Comparison of ENCODE assay signal across 10 cellular contexts in the genomic region with DNA sequence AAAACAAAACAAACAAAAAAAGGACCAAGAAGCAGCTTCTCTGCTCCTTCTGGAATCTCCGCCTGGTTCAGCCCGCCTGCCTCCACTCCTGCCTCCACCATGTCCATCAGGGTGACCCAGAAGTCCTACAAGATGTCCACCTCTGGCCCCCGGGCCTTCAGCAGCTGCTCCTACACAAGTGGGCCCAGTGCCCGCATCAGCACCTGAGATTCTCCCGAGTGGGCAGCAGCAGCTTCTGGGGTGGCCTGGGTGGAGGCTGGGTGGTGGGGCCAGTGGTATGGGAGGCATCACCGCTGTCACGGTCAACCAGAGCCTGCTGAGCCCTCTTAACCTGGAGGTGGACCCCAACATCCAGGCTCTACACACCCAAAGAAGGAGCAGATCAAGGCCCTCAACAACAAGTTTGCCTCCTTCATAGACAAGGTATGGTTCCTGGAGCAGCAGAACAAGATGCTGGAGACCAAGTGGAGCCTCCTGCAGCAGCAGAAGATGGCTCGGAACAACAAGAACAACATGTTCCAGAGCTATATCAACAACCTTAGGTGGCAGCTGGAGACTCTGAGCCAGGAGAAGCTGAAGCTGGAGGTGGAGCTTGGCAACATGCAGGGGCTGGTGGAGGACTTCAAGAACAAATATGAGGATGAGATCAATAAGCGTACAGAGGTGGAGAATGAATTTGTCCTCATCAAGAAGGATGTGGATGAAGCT. TPM values are rescaled to one million over a fixed set of nuclear protein-coding genes. Genes with fewer than 3 reads are reported as not detected.
A peak's percentile ranks its signal among the peaks of the same experiment; 100 is the strongest.
DNase-seq lines count a peak whose midpoint lies in the region; ATAC-seq and TF ChIP-seq lines count a peak whose summit lies in the region.
"Not testable (repeated sequence)": the region's sequence is repeated elsewhere in the genome, so short reads cannot be mapped to it uniquely, and the experiment has no call there.
"Had no signal": no experiment of that assay in that cellular context is flagged by ENCODE, and none has a peak within 500 bp of the region (broad histone marks: within the 10 kb centered on the region; RNA-seq: fewer than 3 reads in every experiment).

No MANE protein-coding gene starts in this region.

- peak overlapping the region; percentile 43; the same call in 1 of the 2 replicates for H2AK5ac ChIP-seq in IMR-90 (ENCODE audit: low read depth, low read length)

- not testable (repeated sequence) for H3K9me3 ChIP-seq in IMR-90 (ENCODE audit: control insufficient read depth, insufficient read depth, low read length)

- H2AFZ ChIP-seq in IMR-90 (replicated peaks; ENCODE audit: low read length, poor library complexity): not testable (repeated sequence)

- H3K4ac ChIP-seq in IMR-90 (ENCODE audit: low read depth, low read length): not testable (repeated sequence)

- H3K36me3 ChIP-seq in IMR-90 (ENCODE audit: control insufficient read depth, insufficient read depth, low read length): not testable (repeated sequence)

- in situ Hi-C loops in IMR-90 (cut with MboI; ENCODE audit: low sequenced_read_pairs): not testable (repeated sequence)

- H2BK20ac ChIP-seq in IMR-90 (ENCODE audit: low read depth, low read length): not testable (repeated sequence)

- H2BK120ac ChIP-seq in IMR-90 (ENCODE audit: low read depth, low read length): peak overlapping the region; percentile 32; the same call in 1 of the 2 replicates

- CTCF ChIA-PET in IMR-90 (lab: Yijun Ruan, JAX): interaction anchor here (0.7 to 1.0 kb wide), 2 partner anchors 9 to 582 kb away, joined by 3 read pairs; no protein-coding TSS in a partner anchor

- TF ChIP-seq POLR2A in IMR-90 (IDR thresholded peaks at IDR 0.05; ENCODE audit: low read depth, low read length): not testable (repeated sequence)

- H3K4me2 ChIP-seq in IMR-90 (ENCODE audit: low read depth, low read length): not testable (repeated sequence)

- H4K5ac ChIP-seq in IMR-90 (ENCODE audit: low read depth, low read length): not testable (repeated sequence)

- not testable (repeated sequence) for H4K91ac ChIP-seq in IMR-90 (ENCODE audit: insufficient read depth, low read depth, low read length)

- not testable (repeated sequence) for ATAC-seq in IMR-90 (ENCODE audit: low read depth); Right ventricle myocardium inferior

- DNase-seq in IMR-90; caudate nucleus (lab: John Stamatoyannopoulos, UW); dorsolateral prefrontal cortex; osteocyte (ENCODE audit: extremely low spot score, unreplicated experiment): not testable (repeated sequence)
- peak; percentile 67 for DNase-seq in Right ventricle myocardium inferior (ENCODE audit: missing footprints)

- not testable (repeated sequence) for TF ChIP-seq CTCF in IMR-90 (conservative IDR thresholded peaks at IDR 0.05; ENCODE audit: low read depth, low read length); dorsolateral prefrontal cortex (IDR thresholded peaks at IDR 0.05 in 54 of 56, conservative IDR thresholded peaks at IDR 0.05 in 2 of 56; ENCODE audit: low read depth in 1 of 56, partially characterized antibody in 56 of 56); osteocyte (IDR thresholded peaks at IDR 0.05)

- H3K4me1 Mint-ChIP-seq in osteocyte (ENCODE audit: unreplicated experiment): peaks cover 60% of the 10 kb centered on the region

- H3K23ac ChIP-seq in IMR-90 (ENCODE audit: low read depth, low read length): not testable (repeated sequence)

- peaks cover 23% of the 10 kb centered on the region for H3K4me1 ChIP-seq in IMR-90 (ENCODE audit: control insufficient read depth, insufficient read depth, low read length)

- H3K4me3 Mint-ChIP-seq in osteocyte (ENCODE audit: unreplicated experiment): not testable (repeated sequence)

- dilution Hi-C loops in IMR-90 (cut with HindIII; ENCODE audit: low sequenced_read_pairs, unreplicated experiment): not testable (repeated sequence)

- H4K20me1 ChIP-seq in IMR-90 (ENCODE audit: insufficient read depth, low read length): not testable (repeated sequence)

- not testable (repeated sequence) for TF ChIP-seq RAD21 in IMR-90 (IDR thresholded peaks at IDR 0.05; ENCODE audit: low read length)

- peak overlapping the region in 1 of 2 experiments; percentile 18; a peak in 1 of 4 replicates for H4K8ac ChIP-seq in IMR-90 (ENCODE audit: low read depth in 2 of 2, low read length in 2 of 2)

- BruUV-seq in IMR-90 (replicated peaks; lab: Mats Ljungman, UMichigan): not testable (repeated sequence)

- peak overlapping the region; percentile 11 for H3K27ac Mint-ChIP-seq in osteocyte (ENCODE audit: unreplicated experiment)

- H3K79me1 ChIP-seq in IMR-90 (ENCODE audit: low read depth in 1 of 2, low read length in 2 of 2): peaks cover 3 to 22% of the 10 kb centered on the region in 2 experiments; a peak in 3 of 4 replicates

- not testable (repeated sequence) for H3K14ac ChIP-seq in IMR-90 (replicated peaks; ENCODE audit: low read depth, low read length)

- not testable (repeated sequence) for H3K18ac ChIP-seq in IMR-90 (ENCODE audit: low read depth, low read length)

- peak overlapping the region; percentile 45; the same call in 1 of the 3 replicates for H2BK15ac ChIP-seq in IMR-90 (ENCODE audit: low read depth, low read length)

- H3K4me3 ChIP-seq in IMR-90 (ENCODE audit: insufficient read depth, low read depth, low read length); dorsolateral prefrontal cortex: not testable (repeated sequence)

- H3K9me3 Mint-ChIP-seq in osteocyte (ENCODE audit: unreplicated experiment): not testable (repeated sequence)

- H3K9me1 ChIP-seq in IMR-90 (ENCODE audit: insufficient read depth, low read length): peaks cover 12% of the 10 kb centered on the region

- not testable (repeated sequence) for H2BK5ac ChIP-seq in IMR-90 (ENCODE audit: low read depth, low read length, poor library complexity, severe bottlenecking)

- H3K27me3 ChIP-seq in IMR-90 (ENCODE audit: control insufficient read depth, insufficient read depth, low read length); dorsolateral prefrontal cortex; layer of hippocampus (ENCODE audit: control insufficient read depth, insufficient read depth, low read length): not testable (repeated sequence)

- POLR2A ChIA-PET in IMR-90 (lab: Charles Lee; ENCODE audit: unreplicated experiment): not testable (repeated sequence)

- H3K27me3 Mint-ChIP-seq in osteocyte (ENCODE audit: unreplicated experiment): not testable (repeated sequence)

- intact Hi-C loops in IMR-90 (cut with micrococcal nuclease); dorsolateral prefrontal cortex (cut with DNase I); Right ventricle myocardium inferior (cut with DNase I): not testable (repeated sequence)

- H3K27ac ChIP-seq in IMR-90 (ENCODE audit: insufficient read depth, low read length): not testable (repeated sequence)
- H3K27ac ChIP-seq in caudate nucleus (ENCODE audit: low read depth, low read length) (peak overlapping the region; percentile 95), dorsolateral prefrontal cortex (peak overlapping the region in 58 of 59 donors; percentile 59 to 100 (median 99)), layer of hippocampus (ENCODE audit: low read depth, low read length) (peak overlapping the region; percentile 85), temporal lobe (ENCODE audit: low read depth, low read length) (peak overlapping the region; percentile 100)

- H2AK9ac ChIP-seq in IMR-90 (replicated peaks; ENCODE audit: low read depth, low read length, poor library complexity): not testable (repeated sequence)

- H3K56ac ChIP-seq in IMR-90 (ENCODE audit: extremely low read depth, insufficient read depth, low read length): not testable (repeated sequence)

- not testable (repeated sequence) for H3K9ac ChIP-seq in IMR-90 (ENCODE audit: low read depth, low read length)

- H3K36me3 Mint-ChIP-seq in osteocyte (ENCODE audit: unreplicated experiment): not testable (repeated sequence)

- WGBS in IMR-90 (ENCODE audit: extremely low coverage in 2 of 2, insufficient read length in 1 of 2), 2 experiments: 89% methylated on average over 1 of the region's 9 CpGs; no CpG with 5 or more reads in 1 of the 2 experiments

RNA-seq across cellular contexts. Expression of a gene that starts 4.8 kb away (rescaled TPM):
- total RNA-seq in IMR-90 (2012; rRNA removed): 36.4 and 78.3 TPM in 2 replicates
- polyA plus RNA-seq in IMR-90 (2012; rRNA removed): 135 and 146 TPM in 2 replicates
- 160 and 262 TPM in 2 replicates for polyA plus RNA-seq in IMR-90 (2012; cell fraction: cytosol; rRNA removed)
- 56.0 and 108 TPM in 2 replicates for polyA plus RNA-seq in IMR-90 (2012; cell fraction: nucleus; rRNA removed; ENCODE audit: low replicate concordance)
- total RNA-seq in dorsolateral prefrontal cortex: 100 to 1,000 TPM in 29 of 120 experiments, 10 to 100 TPM in 91; 31.8 to 211 (median 79.7) TPM
- 55.7 TPM for total RNA-seq in Right ventricle myocardium inferior
- total RNA-seq in osteocyte: 119 and 123 TPM in 2 replicates
- total RNA-seq in temporal lobe: 10.8 TPM
- polyA plus RNA-seq: CD14-positive monocyte had no signal

RNA-seq across cellular contexts. Expression of a gene that starts 33.5 kb away (rescaled TPM):
- total RNA-seq in IMR-90 (2012; rRNA removed) (2.3 and 3.6 TPM in 2 replicates), dorsolateral prefrontal cortex (10 to 100 TPM in 67 of 120 experiments, 1 to 10 TPM in 53; 3.3 to 18.7 (median 10.3) TPM), Right ventricle myocardium inferior (3.7 TPM), osteocyte (1.5 and 1.7 TPM in 2 replicates), temporal lobe (3.9 TPM)
- polyA plus RNA-seq in IMR-90 (2012; rRNA removed): 2.8 and 3.0 TPM in 2 replicates
- 1.6 and 1.8 TPM in 2 replicates for polyA plus RNA-seq in IMR-90 (2012; cell fraction: cytosol; rRNA removed)
- polyA plus RNA-seq in IMR-90 (2012; cell fraction: nucleus; rRNA removed; ENCODE audit: low replicate concordance): 0.86 and 1.4 TPM in 2 replicates
- total RNA-seq: CD4-positive, alpha-beta T cell had no signal
- polyA plus RNA-seq: CD8-positive, alpha-beta memory T cell had no signal

RNA-seq across cellular contexts. Expression of a gene that starts 33.9 kb away (rescaled TPM):
- total RNA-seq in IMR-90 (2012; rRNA removed) (16.8 and 19.2 TPM in 2 replicates), dorsolateral prefrontal cortex (10 to 100 TPM; 28.2 to 72.1 (median 48.6) TPM), Right ventricle myocardium inferior (70.9 TPM), osteocyte (8.9 and 12.5 TPM in 2 replicates), temporal lobe (95.6 TPM)
- 7.2 and 8.6 TPM in 2 replicates for polyA plus RNA-seq in IMR-90 (2012; rRNA removed)
- 3.8 TPM in 2 replicates for polyA plus RNA-seq in IMR-90 (2012; cell fraction: cytosol; rRNA removed)
- 5.3 and 21.3 TPM in 2 replicates for polyA plus RNA-seq in IMR-90 (2012; cell fraction: nucleus; rRNA removed; ENCODE audit: low replicate concordance)
- polyA plus RNA-seq: CD8-positive, alpha-beta memory T cell had no signal
